Comparison of ENCODE assay signal across 22 cellular contexts in the genomic region with DNA sequence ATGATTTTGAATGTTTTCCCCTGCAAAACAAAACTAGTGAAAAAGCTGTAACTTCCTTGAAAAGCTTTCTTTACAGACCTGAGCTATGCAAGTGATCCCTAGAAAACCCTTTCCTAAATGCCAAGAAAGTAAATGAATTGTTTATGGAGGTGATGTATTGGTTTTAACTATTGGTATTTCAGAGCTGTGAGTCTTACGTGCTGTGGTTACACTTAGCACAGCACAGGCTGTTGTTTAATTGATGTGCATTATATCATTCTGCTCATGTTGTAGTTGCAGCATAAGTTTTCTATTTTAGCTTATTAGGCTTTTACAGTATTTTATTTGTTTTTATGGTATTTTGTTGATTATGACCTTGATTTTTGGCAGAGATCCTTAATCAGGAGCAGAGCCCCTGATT.
A peak's percentile ranks its signal among the peaks of the same experiment; 100 is the strongest.
DNase-seq lines count a peak whose midpoint lies in the region; ATAC-seq and TF ChIP-seq lines count a peak whose summit lies in the region.
"Had no signal": no experiment of that assay in that cellular context is flagged by ENCODE, and none has a peak within 500 bp of the region (broad histone marks: within the 10 kb centered on the region; RNA-seq: fewer than 3 reads in every experiment).

No MANE protein-coding gene starts in this region.

- no peak for ATAC-seq in left lobe of liver
- ATAC-seq: GM23338 had no signal

- H2AFZ ChIP-seq in osteoblast (ENCODE audit: low read length), result no peak overlapping the region
- H2AFZ ChIP-seq: GM23338 had no signal

- H3K36me3 ChIP-seq in left ventricle myocardium inferior, result no peaks in the 10 kb centered on the region
- peaks cover 3% of the 10 kb centered on the region for H3K36me3 ChIP-seq in brain microvascular endothelial cell (replicated peaks)
- no peaks in the 10 kb centered on the region for H3K36me3 ChIP-seq in osteoblast (ENCODE audit: insufficient read depth, low read length)
- H3K36me3 ChIP-seq: BLaER1 had no signal

- H3K27me3 ChIP-seq in left ventricle myocardium inferior (ENCODE audit: low read depth) (no peaks in the 10 kb centered on the region), brain microvascular endothelial cell (replicated peaks) (no peaks in the 10 kb centered on the region), osteoblast (ENCODE audit: insufficient read depth, low read length) (no peaks in the 10 kb centered on the region)
- H3K27me3 ChIP-seq: BLaER1 had no signal

- in situ Hi-C loops in brain microvascular endothelial cell (cut with HindIII; ENCODE audit: low pct_ligation_motif_present, low sequenced_read_pairs), result no loop called here

- no peak overlapping the region for H3K4me3 ChIP-seq in left ventricle myocardium inferior
- no peak overlapping the region for H3K4me3 ChIP-seq in brain microvascular endothelial cell (ENCODE audit: low read depth, low read length)
- no peak overlapping the region for H3K4me3 ChIP-seq in osteoblast (ENCODE audit: insufficient read depth, low read length)
- H3K4me3 ChIP-seq: BLaER1, GM23338 had no signal

- H3K9me3 ChIP-seq in left ventricle myocardium inferior (replicated peaks), result no peaks in the 10 kb centered on the region
- H3K9me3 ChIP-seq in osteoblast (ENCODE audit: low read depth, low read length), result no peaks in the 10 kb centered on the region
- H3K9me3 ChIP-seq: BLaER1 had no signal

- DNase-seq in left ventricle myocardium inferior, result no peak
- DNase-seq in cardiac septum (ENCODE audit: low spot score), result no peak
- no peak for DNase-seq in brain microvascular endothelial cell
- DNase-seq in osteoblast (ENCODE audit: insufficient read length, low spot score, missing footprints), result no peak
- no peak for DNase-seq in left lobe of liver (ENCODE audit: low spot score)
- no peak for DNase-seq in NAMALWA (ENCODE audit: low spot score)
- no peak for DNase-seq in SHP77 (lab: John Stamatoyannopoulos, UW)
- DNase-seq: CD4-positive, CD25-positive, alpha-beta regulatory T cell; DMS153; DND-41; H9; Karpas-422; NCI-H1105; NCI-H146; NCI-H1930; NCI-H2107; NCI-H446; NCI-H524 treated with DMSO at 0.1 percent for 48 hours; NCI-H774; SHP77 treated with DMSO at 0.1 percent for 48 hours had no signal

- no peaks in the 10 kb centered on the region for H3K79me2 ChIP-seq in osteoblast (ENCODE audit: insufficient read depth, low read length)

- intact Hi-C loops in left ventricle myocardium inferior (cut with micrococcal nuclease) (no loop called here), cardiac septum (cut with DNase I) (loop anchor here (5.0 kb wide), 1 partner anchor 136 kb away; no protein-coding TSS in a partner anchor)

- no peak overlapping the region for H3K4me2 ChIP-seq in osteoblast (ENCODE audit: insufficient read depth, low read length)
- H3K4me2 ChIP-seq: GM23338 had no signal

- H3K27ac ChIP-seq in left ventricle myocardium inferior (replicated peaks) (peak overlapping the region; percentile 65), brain microvascular endothelial cell (peak overlapping the region; percentile 96), osteoblast (ENCODE audit: low read depth, low read length) (peak overlapping the region; percentile 84)
- H3K27ac ChIP-seq: BLaER1 had no signal

- TF ChIP-seq CTCF in left ventricle myocardium inferior (IDR thresholded peaks at IDR 0.05; ENCODE audit: borderline replicate concordance) (no peak), brain microvascular endothelial cell (IDR thresholded peaks at IDR 0.05; ENCODE audit: low read depth, low read length, missing control alignments) (no peak), osteoblast (IDR thresholded peaks at IDR 0.05; ENCODE audit: extremely low read depth, low read depth, low read length) (no peak)

- no peaks in the 10 kb centered on the region for H4K20me1 ChIP-seq in osteoblast (ENCODE audit: insufficient read depth, low read length)
- H4K20me1 ChIP-seq: BLaER1 had no signal

- H3K4me1 ChIP-seq in left ventricle myocardium inferior (peaks cover 5% of the 10 kb centered on the region), osteoblast (ENCODE audit: insufficient read depth, low read length) (peaks cover 28% of the 10 kb centered on the region)
